In genomic region chr9:137771580-137771979, GRCh38 we compare ENCODE assay signal across 1 cellular context.
TF ChIP-seq lines count a peak whose summit lies in the region.

No MANE protein-coding gene starts in this region.

TF ChIP-seq in H1, 55 proteins besides CTCF, POLR2A, EP300 and RAD21:
- TF ChIP-seq KDM4A (IDR thresholded peaks at IDR 0.05; ENCODE audit: low read depth, low read length, severe bottlenecking) = no peak
- no peak for TF ChIP-seq TEAD4 (IDR thresholded peaks at IDR 0.05; ENCODE audit: low read depth, low read length)
- TF ChIP-seq SIRT6 (IDR thresholded peaks at IDR 0.05; ENCODE audit: low read length) = no peak
- TF ChIP-seq RFX5 (IDR thresholded peaks at IDR 0.05; ENCODE audit: borderline replicate concordance, low read depth, low read length) = no peak
- no peak for TF ChIP-seq SP4 (IDR thresholded peaks at IDR 0.05; ENCODE audit: low read length)
- TF ChIP-seq BACH1 (IDR thresholded peaks at IDR 0.05; ENCODE audit: low read length) = no peak
- TF ChIP-seq JUND (IDR thresholded peaks at IDR 0.05; ENCODE audit: low read length) = no peak
- TF ChIP-seq POLR2AphosphoS5 (IDR thresholded peaks at IDR 0.05; ENCODE audit: low read depth, low read length) = no peak
- TF ChIP-seq NRF1 (IDR thresholded peaks at IDR 0.05; ENCODE audit: low read depth, low read length) = no peak
- TF ChIP-seq HDAC6 (IDR thresholded peaks at IDR 0.05; ENCODE audit: low read depth, low read length) = no peak
- TF ChIP-seq, protein P1, sequence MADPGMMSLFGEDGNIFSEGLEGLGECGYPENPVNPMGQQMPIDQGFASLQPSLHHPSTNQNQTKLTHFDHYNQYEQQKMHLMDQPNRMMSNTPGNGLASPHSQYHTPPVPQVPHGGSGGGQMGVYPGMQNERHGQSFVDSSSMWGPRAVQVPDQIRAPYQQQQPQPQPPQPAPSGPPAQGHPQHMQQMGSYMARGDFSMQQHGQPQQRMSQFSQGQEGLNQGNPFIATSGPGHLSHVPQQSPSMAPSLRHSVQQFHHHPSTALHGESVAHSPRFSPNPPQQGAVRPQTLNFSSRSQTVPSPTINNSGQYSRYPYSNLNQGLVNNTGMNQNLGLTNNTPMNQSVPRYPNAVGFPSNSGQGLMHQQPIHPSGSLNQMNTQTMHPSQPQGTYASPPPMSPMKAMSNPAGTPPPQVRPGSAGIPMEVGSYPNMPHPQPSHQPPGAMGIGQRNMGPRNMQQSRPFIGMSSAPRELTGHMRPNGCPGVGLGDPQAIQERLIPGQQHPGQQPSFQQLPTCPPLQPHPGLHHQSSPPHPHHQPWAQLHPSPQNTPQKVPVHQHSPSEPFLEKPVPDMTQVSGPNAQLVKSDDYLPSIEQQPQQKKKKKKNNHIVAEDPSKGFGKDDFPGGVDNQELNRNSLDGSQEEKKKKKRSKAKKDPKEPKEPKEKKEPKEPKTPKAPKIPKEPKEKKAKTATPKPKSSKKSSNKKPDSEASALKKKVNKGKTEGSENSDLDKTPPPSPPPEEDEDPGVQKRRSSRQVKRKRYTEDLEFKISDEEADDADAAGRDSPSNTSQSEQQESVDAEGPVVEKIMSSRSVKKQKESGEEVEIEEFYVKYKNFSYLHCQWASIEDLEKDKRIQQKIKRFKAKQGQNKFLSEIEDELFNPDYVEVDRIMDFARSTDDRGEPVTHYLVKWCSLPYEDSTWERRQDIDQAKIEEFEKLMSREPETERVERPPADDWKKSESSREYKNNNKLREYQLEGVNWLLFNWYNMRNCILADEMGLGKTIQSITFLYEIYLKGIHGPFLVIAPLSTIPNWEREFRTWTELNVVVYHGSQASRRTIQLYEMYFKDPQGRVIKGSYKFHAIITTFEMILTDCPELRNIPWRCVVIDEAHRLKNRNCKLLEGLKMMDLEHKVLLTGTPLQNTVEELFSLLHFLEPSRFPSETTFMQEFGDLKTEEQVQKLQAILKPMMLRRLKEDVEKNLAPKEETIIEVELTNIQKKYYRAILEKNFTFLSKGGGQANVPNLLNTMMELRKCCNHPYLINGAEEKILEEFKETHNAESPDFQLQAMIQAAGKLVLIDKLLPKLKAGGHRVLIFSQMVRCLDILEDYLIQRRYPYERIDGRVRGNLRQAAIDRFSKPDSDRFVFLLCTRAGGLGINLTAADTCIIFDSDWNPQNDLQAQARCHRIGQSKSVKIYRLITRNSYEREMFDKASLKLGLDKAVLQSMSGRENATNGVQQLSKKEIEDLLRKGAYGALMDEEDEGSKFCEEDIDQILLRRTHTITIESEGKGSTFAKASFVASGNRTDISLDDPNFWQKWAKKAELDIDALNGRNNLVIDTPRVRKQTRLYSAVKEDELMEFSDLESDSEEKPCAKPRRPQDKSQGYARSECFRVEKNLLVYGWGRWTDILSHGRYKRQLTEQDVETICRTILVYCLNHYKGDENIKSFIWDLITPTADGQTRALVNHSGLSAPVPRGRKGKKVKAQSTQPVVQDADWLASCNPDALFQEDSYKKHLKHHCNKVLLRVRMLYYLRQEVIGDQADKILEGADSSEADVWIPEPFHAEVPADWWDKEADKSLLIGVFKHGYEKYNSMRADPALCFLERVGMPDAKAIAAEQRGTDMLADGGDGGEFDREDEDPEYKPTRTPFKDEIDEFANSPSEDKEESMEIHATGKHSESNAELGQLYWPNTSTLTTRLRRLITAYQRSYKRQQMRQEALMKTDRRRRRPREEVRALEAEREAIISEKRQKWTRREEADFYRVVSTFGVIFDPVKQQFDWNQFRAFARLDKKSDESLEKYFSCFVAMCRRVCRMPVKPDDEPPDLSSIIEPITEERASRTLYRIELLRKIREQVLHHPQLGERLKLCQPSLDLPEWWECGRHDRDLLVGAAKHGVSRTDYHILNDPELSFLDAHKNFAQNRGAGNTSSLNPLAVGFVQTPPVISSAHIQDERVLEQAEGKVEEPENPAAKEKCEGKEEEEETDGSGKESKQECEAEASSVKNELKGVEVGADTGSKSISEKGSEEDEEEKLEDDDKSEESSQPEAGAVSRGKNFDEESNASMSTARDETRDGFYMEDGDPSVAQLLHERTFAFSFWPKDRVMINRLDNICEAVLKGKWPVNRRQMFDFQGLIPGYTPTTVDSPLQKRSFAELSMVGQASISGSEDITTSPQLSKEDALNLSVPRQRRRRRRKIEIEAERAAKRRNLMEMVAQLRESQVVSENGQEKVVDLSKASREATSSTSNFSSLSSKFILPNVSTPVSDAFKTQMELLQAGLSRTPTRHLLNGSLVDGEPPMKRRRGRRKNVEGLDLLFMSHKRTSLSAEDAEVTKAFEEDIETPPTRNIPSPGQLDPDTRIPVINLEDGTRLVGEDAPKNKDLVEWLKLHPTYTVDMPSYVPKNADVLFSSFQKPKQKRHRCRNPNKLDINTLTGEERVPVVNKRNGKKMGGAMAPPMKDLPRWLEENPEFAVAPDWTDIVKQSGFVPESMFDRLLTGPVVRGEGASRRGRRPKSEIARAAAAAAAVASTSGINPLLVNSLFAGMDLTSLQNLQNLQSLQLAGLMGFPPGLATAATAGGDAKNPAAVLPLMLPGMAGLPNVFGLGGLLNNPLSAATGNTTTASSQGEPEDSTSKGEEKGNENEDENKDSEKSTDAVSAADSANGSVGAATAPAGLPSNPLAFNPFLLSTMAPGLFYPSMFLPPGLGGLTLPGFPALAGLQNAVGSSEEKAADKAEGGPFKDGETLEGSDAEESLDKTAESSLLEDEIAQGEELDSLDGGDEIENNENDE (IDR thresholded peaks at IDR 0.05; ENCODE audit: insufficient replicate concordance, low read length) = no peak
- no peak for TF ChIP-seq RBBP5 (IDR thresholded peaks at IDR 0.05; ENCODE audit: borderline replicate concordance, low read depth, low read length)
